In genomic region chr1:192895487-192895886, GRCh38 we compare ENCODE assay signal across 7 cellular contexts.
A peak's percentile ranks its signal among the peaks of the same experiment; 100 is the strongest.
DNase-seq lines count a peak whose midpoint lies in the region; ATAC-seq, FAIRE-seq and TF ChIP-seq lines count a peak whose summit lies in the region.
"Not testable (repeated sequence)": the region's sequence is repeated elsewhere in the genome, so short reads cannot be mapped to it uniquely, and the experiment has no call there.

No MANE protein-coding gene starts in this region.

- H3K4ac ChIP-seq in H9 (ENCODE audit: low read depth, low read length) = not testable (repeated sequence)

- not testable (repeated sequence) for H3K79me1 ChIP-seq in H9 (ENCODE audit: insufficient read depth, low read depth, low read length, poor library complexity, severe bottlenecking)

- not testable (repeated sequence) for H3K9me2 ChIP-seq in GM23338 (ENCODE audit: insufficient read depth)

- CTCF ChIA-PET in A549 (lab: Yijun Ruan, JAX) (interaction anchor here (0.8 kb wide), 1 partner anchor 10 kb away, joined by 3 read pairs; no protein-coding TSS in a partner anchor), K562 (lab: Yijun Ruan, JAX; ENCODE audit: low intra/inter-chr PET ratio) (interaction anchor here (0.7 kb wide), 1 partner anchor 623 kb away, joined by 3 read pairs; no protein-coding TSS in a partner anchor)
- CTCF ChIA-PET in HepG2 (lab: Yijun Ruan, JAX; ENCODE audit: low intra/inter-chr PET ratio, low total read pairs) = not testable (repeated sequence)

- not testable (repeated sequence) for H3K27ac ChIP-seq in A549; GM23338 (ENCODE audit: low read depth); H9 (ENCODE audit: insufficient read length, low read depth, low read length); K562 (ENCODE audit: extremely low read depth, low read depth, low read length); HepG2 (ENCODE audit: extremely low read length, insufficient read depth, low read length); testis

- not testable (repeated sequence) for H3K9me3 ChIP-seq in A549; H9 (ENCODE audit: control insufficient read depth, low read depth, low read length); K562 (replicated peaks; ENCODE audit: control insufficient read depth, insufficient read depth, low read depth, low read length); HepG2 (ENCODE audit: low read length); testis

- H3K4me1 ChIP-seq in A549; GM23338 (ENCODE audit: insufficient read depth); H9 (ENCODE audit: insufficient read depth, low read length); K562 (replicated peaks in 1 of 2; ENCODE audit: control insufficient read depth in 2 of 2, insufficient read depth in 2 of 2, low read length in 2 of 2); HepG2 (ENCODE audit: insufficient read depth, low read length); testis: not testable (repeated sequence)

- H4K91ac ChIP-seq in H9 (ENCODE audit: insufficient read length, low read depth, low read length) = not testable (repeated sequence)

- intact Hi-C loops in K562 (cut with micrococcal nuclease); HepG2 (cut with micrococcal nuclease; ENCODE audit: unreplicated experiment); testis (cut with DNase I; ENCODE audit: low total_unique reads): not testable (repeated sequence)

- H2BK5ac ChIP-seq in H9 (ENCODE audit: insufficient read length, low read length) = not testable (repeated sequence)

- H3K36me3 ChIP-seq in GM23338 (ENCODE audit: insufficient read depth); K562 (ENCODE audit: control insufficient read depth, insufficient read depth, low read length); HepG2 (replicated peaks in 1 of 2; ENCODE audit: control insufficient read depth in 1 of 2, insufficient read depth in 2 of 2, low read length in 2 of 2); testis (ENCODE audit: low read depth, missing control alignments): not testable (repeated sequence)

- H3K23ac ChIP-seq in H9 (ENCODE audit: insufficient read length, low read depth, low read length) = not testable (repeated sequence)

- not testable (repeated sequence) for H3K56ac ChIP-seq in H9 (ENCODE audit: insufficient read length, low read depth, low read length)

- 0 out of 2 replicates have a peak overlapping the region, but pooled peaks have one; percentile 38 for H2AFZ ChIP-seq in GM23338
- H2AFZ ChIP-seq in H9 (ENCODE audit: low read length); K562 (ENCODE audit: low read depth, low read length); HepG2 (ENCODE audit: low read length): not testable (repeated sequence)

- not testable (repeated sequence) for BruUV-seq in K562 (replicated peaks; lab: Mats Ljungman, UMichigan); HepG2 (replicated peaks; lab: Mats Ljungman, UMichigan)

- not testable (repeated sequence) for H3K36me3 Mint-ChIP-seq in GM23338 (ENCODE audit: low read depth); H9 (ENCODE audit: insufficient read depth in 1 of 3, low read depth in 3 of 3); stimulated activated naive B cell treated with anti-CD40 and anti-IgM and Interleukin-4, amounts not matched to agents 10 μg/mL and 1 μg/mL and 100 μg/mL, for 72 hours

- H2BK120ac ChIP-seq in H9 (ENCODE audit: low read depth, low read length, poor library complexity, severe bottlenecking) = not testable (repeated sequence)

- WGBS in A549 (ENCODE audit: missing lambda C conversion rate) = 89% methylated on average over 10 of the region's 10 CpGs
- no CpG with 5 or more reads among the region's 10 CpGs for WGBS in H9 (ENCODE audit: extremely low coverage, insufficient read length, low lambda C conversion rate)
- WGBS in K562 (ENCODE audit: insufficient coverage, low coverage, missing lambda C conversion rate) = 5% methylated on average over 10 of the region's 10 CpGs
- 9% methylated on average over 6 of the region's 10 CpGs for WGBS in HepG2 (ENCODE audit: low lambda C conversion rate)
- WGBS in testis, 2 donors = 77 to 81% methylated on average over 10 of the region's 10 CpGs

- ATAC-seq in A549; GM23338; K562; HepG2; stimulated activated naive B cell treated with anti-CD40 and anti-IgM and Interleukin-4, amounts not matched to agents 10 μg/mL and 1 μg/mL and 100 μg/mL, for 72 hours (replicated peaks): not testable (repeated sequence)

- H3K4me3 ChIP-seq in A549; GM23338; K562; HepG2 (replicated peaks in 1 of 3; ENCODE audit: insufficient read depth in 1 of 3, low read depth in 2 of 3, low read length in 3 of 3): not testable (repeated sequence)
- H3K4me3 ChIP-seq in testis = peak overlapping the region in 1 of 2 donors; percentile 18

- not testable (repeated sequence) for H2BK12ac ChIP-seq in H9 (ENCODE audit: insufficient read length, low read depth, low read length)

- FAIRE-seq in A549 (lab: Jason Lieb, UNC); K562 (lab: Jason Lieb, UNC); HepG2 (lab: Jason Lieb, UNC): not testable (repeated sequence)

- not testable (repeated sequence) for H3K4me2 ChIP-seq in A549; GM23338; H9 (ENCODE audit: insufficient read depth, insufficient read length, low read length); K562 (ENCODE audit: insufficient read depth, low read length); HepG2 (ENCODE audit: low read depth, low read length)

- H3K9me1 ChIP-seq in K562 (ENCODE audit: control insufficient read depth, insufficient read depth, low read length) = not testable (repeated sequence)

- not testable (repeated sequence) for H3K18ac ChIP-seq in H9 (ENCODE audit: insufficient read length, low read depth, low read length)

- not testable (repeated sequence) for DNase-seq in A549 (ENCODE audit: low read depth in 1 of 2, low spot score in 1 of 2); GM23338 (ENCODE audit: low spot score); H9; K562 (ENCODE audit: extremely low read depth in 1 of 4, low spot score in 3 of 4); HepG2 (ENCODE audit: low spot score); stimulated activated naive B cell treated with anti-CD40 and anti-IgM and Interleukin-4, amounts not matched to agents 10 μg/mL and 1 μg/mL and 100 μg/mL, for 72 hours
- peak; percentile 44 for DNase-seq in testis

- not testable (repeated sequence) for H3K23me2 ChIP-seq in H9 (ENCODE audit: insufficient read length, low read depth, low read length, poor library complexity, severe bottlenecking)

- H3K27me3 ChIP-seq in GM23338 (ENCODE audit: insufficient read depth); H9 (ENCODE audit: insufficient read depth, low read length); K562 (ENCODE audit: control insufficient read depth in 2 of 2, insufficient read depth in 2 of 2, low read length in 2 of 2); HepG2 (ENCODE audit: control insufficient read depth in 1 of 2, insufficient read depth in 2 of 2, low read length in 2 of 2); testis: not testable (repeated sequence)

- TF ChIP-seq RAD21 in A549 (conservative IDR thresholded peaks at IDR 0.05 in 1 of 2, IDR thresholded peaks at IDR 0.05 in 1 of 2); K562 (CRISPR knock-in tag; conservative IDR thresholded peaks at IDR 0.05 in 1 of 2, IDR thresholded peaks at IDR 0.05 in 1 of 2); HepG2 (CRISPR knock-in tag; IDR thresholded peaks at IDR 0.05): not testable (repeated sequence)

- in situ Hi-C loops in K562 (cut with MboI); HepG2 (cut with HindIII; ENCODE audit: extremely low pct_ligation_motif_present, low pct_unique_long_range_greater_than_20kb): not testable (repeated sequence)

- TF ChIP-seq EP300 in A549 (IDR thresholded peaks at IDR 0.05); K562 (IDR thresholded peaks at IDR 0.05; ENCODE audit: low read length); HepG2 (IDR thresholded peaks at IDR 0.05; ENCODE audit: low read depth in 2 of 2, low read length in 2 of 2); HepG2 (CRISPR knock-in tag; IDR thresholded peaks at IDR 0.05; ENCODE audit: borderline replicate concordance): not testable (repeated sequence)

- not testable (repeated sequence) for H3K4me3 Mint-ChIP-seq in GM23338; H9; stimulated activated naive B cell treated with anti-CD40 and anti-IgM and Interleukin-4, amounts not matched to agents 10 μg/mL and 1 μg/mL and 100 μg/mL, for 72 hours

- H3K27ac Mint-ChIP-seq in GM23338 (peak overlapping the region; percentile 77; the same call in 1 of the 2 replicates), H9 (peak overlapping the region in 2 of 3 experiments; percentile 57 to 86; a peak in 2 of 7 replicates)
- peak overlapping the region; percentile 60 for H3K27ac Mint-ChIP-seq in stimulated activated naive B cell treated with anti-CD40 and anti-IgM and Interleukin-4, amounts not matched to agents 10 μg/mL and 1 μg/mL and 100 μg/mL, for 72 hours

- TF ChIP-seq POLR2A in A549 (IDR thresholded peaks at IDR 0.05; ENCODE audit: low read length); K562 (conservative IDR thresholded peaks at IDR 0.05); HepG2 (IDR thresholded peaks at IDR 0.05; ENCODE audit: insufficient read depth in 1 of 2, low read depth in 2 of 2, low read length in 2 of 2); testis (IDR thresholded peaks at IDR 0.05): not testable (repeated sequence)

- TF ChIP-seq CTCF in A549 (IDR thresholded peaks at IDR 0.05); GM23338 (conservative IDR thresholded peaks at IDR 0.05; ENCODE audit: low read depth in 2 of 2); H9 (conservative IDR thresholded peaks at IDR 0.05); K562 (IDR thresholded peaks at IDR 0.05 in 2 of 3, conservative IDR thresholded peaks at IDR 0.05 in 1 of 3; ENCODE audit: insufficient read depth in 2 of 3, low read depth in 1 of 3, low read length in 3 of 3); HepG2 (CRISPR knock-in tag; IDR thresholded peaks at IDR 0.05); testis (IDR thresholded peaks at IDR 0.05): not testable (repeated sequence)

- not testable (repeated sequence) for H3T11ph ChIP-seq in H9 (ENCODE audit: low read length)

- not testable (repeated sequence) for H3F3A ChIP-seq in GM23338 (replicated peaks; ENCODE audit: low read depth)

- not testable (repeated sequence) for H2BK15ac ChIP-seq in H9 (ENCODE audit: low read depth, low read length)

- not testable (repeated sequence) for H4K20me1 ChIP-seq in GM23338 (replicated peaks; ENCODE audit: insufficient read depth); H9 (ENCODE audit: control insufficient read depth, insufficient read depth, insufficient read length); K562 (replicated peaks; ENCODE audit: control insufficient read depth, insufficient read depth, low read length); HepG2 (ENCODE audit: insufficient read depth, low read length)

- H3K9me3 Mint-ChIP-seq in GM23338; H9; stimulated activated naive B cell treated with anti-CD40 and anti-IgM and Interleukin-4, amounts not matched to agents 10 μg/mL and 1 μg/mL and 100 μg/mL, for 72 hours: not testable (repeated sequence)

- not testable (repeated sequence) for H3K14ac ChIP-seq in H9 (ENCODE audit: insufficient read depth, low read length)

- not testable (repeated sequence) for H4K8ac ChIP-seq in H9 (replicated peaks; ENCODE audit: insufficient read length, low read depth, low read length)

- not testable (repeated sequence) for H3K79me2 ChIP-seq in GM23338 (replicated peaks; ENCODE audit: insufficient read depth); H9 (ENCODE audit: insufficient read depth, low read length); K562 (ENCODE audit: control insufficient read depth, insufficient read depth, low read length); HepG2 (ENCODE audit: insufficient read depth, low read length)

- not testable (repeated sequence) for H3K9ac ChIP-seq in H9 (ENCODE audit: extremely low read depth, insufficient read length, low read length); K562 (ENCODE audit: insufficient read depth in 1 of 2, low read depth in 2 of 2, low read length in 2 of 2); HepG2 (ENCODE audit: insufficient read depth, low read depth, low read length)

- POLR2A ChIA-PET in A549 (lab: Yijun Ruan, JAX); HepG2 (lab: Yijun Ruan, JAX): not testable (repeated sequence)
- POLR2A ChIA-PET in K562 (lab: Yijun Ruan, JAX) = interaction anchor here (0.9 kb wide), 1 partner anchor 164 kb away, joined by 3 read pairs; the partner anchor contains the start of genes RO60 and UCHL5

- not testable (repeated sequence) for H2BK20ac ChIP-seq in H9 (ENCODE audit: low read depth, low read length, poor library complexity, severe bottlenecking)

- not testable (repeated sequence) for H2AK5ac ChIP-seq in H9 (ENCODE audit: insufficient read length, low read length)

- H4K5ac ChIP-seq in H9 (ENCODE audit: insufficient read length, low read depth, low read length) = not testable (repeated sequence)

- not testable (repeated sequence) for H3K4me1 Mint-ChIP-seq in GM23338; H9; stimulated activated naive B cell treated with anti-CD40 and anti-IgM and Interleukin-4, amounts not matched to agents 10 μg/mL and 1 μg/mL and 100 μg/mL, for 72 hours

- not testable (repeated sequence) for H3K27me3 Mint-ChIP-seq in GM23338 (ENCODE audit: insufficient read depth, low read depth, poor library complexity); H9 (ENCODE audit: low read depth); stimulated activated naive B cell treated with anti-CD40 and anti-IgM and Interleukin-4, amounts not matched to agents 10 μg/mL and 1 μg/mL and 100 μg/mL, for 72 hours
